In the genomic region with DNA sequence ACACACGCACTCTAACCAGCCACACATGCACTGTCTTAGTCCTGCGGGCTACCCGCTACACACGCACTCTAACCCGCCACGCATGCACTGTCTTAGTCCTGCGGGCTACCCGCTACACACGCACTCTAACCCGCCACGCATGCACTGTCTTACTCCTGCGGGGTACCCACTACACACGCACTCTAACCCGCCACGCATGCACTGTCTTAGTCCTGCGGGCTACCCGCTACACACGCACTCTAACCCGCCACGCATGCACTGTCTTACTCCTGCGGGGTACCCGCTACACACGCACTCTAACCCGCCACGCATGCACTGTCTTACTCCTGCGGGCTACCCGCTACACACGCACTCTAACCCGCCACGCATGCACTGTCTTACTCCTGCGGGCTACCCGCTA, we compare ENCODE assay signal across 1 cellular context.
TF ChIP-seq lines count a peak whose summit lies in the region.

No MANE protein-coding gene starts in this region.

TF ChIP-seq in HepG2, 621 proteins besides CTCF, POLR2A, EP300 and RAD21:
- TF ChIP-seq HNRNPL (IDR thresholded peaks at IDR 0.05; ENCODE audit: low read depth, low read length): peak; percentile 76; the same call in 1 of the 2 replicates
- peak; percentile 57 for TF ChIP-seq RBFOX2 (IDR thresholded peaks at IDR 0.05; ENCODE audit: low read depth, low read length)
- TF ChIP-seq AGO2 (optimal IDR thresholded peaks at IDR 0.05; ENCODE audit: low read depth, low read length): peak; percentile 95
- TF ChIP-seq HNRNPLL (IDR thresholded peaks at IDR 0.05; ENCODE audit: low read depth, low read length, poor library complexity, severe bottlenecking): peak; percentile 91
TF ChIP-seq in HepG2: peak in this region for 4; not testable (repeated sequence) for 617.
